ENCODE assay signal across 8 cellular contexts in the genomic region with DNA sequence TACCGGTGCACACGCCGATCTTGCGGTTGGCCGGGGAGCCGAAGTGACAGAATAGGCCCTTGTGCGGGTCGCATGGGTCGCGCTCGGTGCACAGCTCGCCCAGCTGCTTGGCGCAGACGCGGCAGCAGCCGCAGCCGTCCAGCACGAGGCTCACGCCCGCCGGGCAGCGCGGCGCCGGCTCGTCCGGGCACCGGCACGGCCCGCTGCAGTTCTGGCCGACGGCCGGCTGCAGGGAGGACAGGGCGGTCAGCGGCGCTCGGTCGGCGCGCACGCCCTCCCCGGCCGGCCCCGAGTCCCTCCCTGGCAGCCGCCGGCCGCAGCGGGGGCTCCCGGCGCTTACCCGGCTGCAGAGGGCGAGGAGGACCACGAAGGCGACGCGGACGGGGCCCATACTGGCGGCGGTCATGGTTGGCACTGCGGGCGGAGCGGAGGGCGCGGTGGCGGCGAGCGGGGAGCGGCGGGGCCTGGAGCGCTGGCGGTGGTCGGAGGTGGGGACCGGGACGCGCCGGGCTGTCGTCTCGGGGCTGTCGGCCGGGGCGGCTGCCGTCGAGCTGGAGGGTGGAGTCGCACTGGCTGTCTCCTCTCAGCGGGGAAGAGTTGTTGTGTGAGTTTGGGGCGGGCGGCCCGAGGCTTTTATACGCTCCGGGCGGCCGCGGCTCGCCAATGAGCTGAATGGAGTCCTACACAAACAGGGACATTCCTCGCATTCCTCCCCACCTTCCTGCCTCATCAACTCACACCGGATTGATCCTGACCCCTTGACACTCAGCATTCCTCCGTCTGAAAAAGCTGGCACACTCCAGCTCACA. TPM values are rescaled to one million over a fixed set of nuclear protein-coding genes. Genes with fewer than 3 reads are reported as not detected.
DNase-seq lines count a peak whose midpoint lies in the region; ATAC-seq and TF ChIP-seq lines count a peak whose summit lies in the region.

A gene with protein sequence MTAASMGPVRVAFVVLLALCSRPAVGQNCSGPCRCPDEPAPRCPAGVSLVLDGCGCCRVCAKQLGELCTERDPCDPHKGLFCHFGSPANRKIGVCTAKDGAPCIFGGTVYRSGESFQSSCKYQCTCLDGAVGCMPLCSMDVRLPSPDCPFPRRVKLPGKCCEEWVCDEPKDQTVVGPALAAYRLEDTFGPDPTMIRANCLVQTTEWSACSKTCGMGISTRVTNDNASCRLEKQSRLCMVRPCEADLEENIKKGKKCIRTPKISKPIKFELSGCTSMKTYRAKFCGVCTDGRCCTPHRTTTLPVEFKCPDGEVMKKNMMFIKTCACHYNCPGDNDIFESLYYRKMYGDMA (minus strand): TSS at position 606 of the 809 bp plus-strand sequence. CDS start 200 bp downstream, at position 406.

- H3K27me3 Mint-ChIP-seq in endothelial cell (ENCODE audit: unreplicated experiment) = peaks cover 16% of the 10 kb centered on the region

- H3K4me1 Mint-ChIP-seq in endothelial cell (ENCODE audit: unreplicated experiment) = peaks cover 31% of the 10 kb centered on the region

- H3F3A ChIP-seq in GM23248 (ENCODE audit: insufficient read depth) = peaks cover 60% of the 10 kb centered on the region

- no peaks in the 10 kb centered on the region for H3K9me2 ChIP-seq in GM23248 (ENCODE audit: insufficient read depth)

- H3K27ac ChIP-seq in GM23248 (peak within 1 kb of the TSS; percentile 91), lung (ENCODE audit: low read depth in 1 of 2, low read length in 1 of 2) (peak within 1 kb of the TSS; percentile 84 to 87), substantia nigra (ENCODE audit: low read depth, low read length, poor library complexity, severe bottlenecking) (peak within 1 kb of the TSS; percentile 59)

- peaks cover 22% of the 10 kb centered on the region for H3K79me2 ChIP-seq in GM23248 (ENCODE audit: insufficient read depth)

- H3K4me3 ChIP-seq in GM23248 (peak within 1 kb of the TSS; percentile 85), lung (peak within 1 kb of the TSS; percentile 43)

- H3K36me3 ChIP-seq in GM23248 (ENCODE audit: low read depth) (peaks cover 24% of the 10 kb centered on the region), lung (ENCODE audit: control insufficient read depth in 2 of 2, insufficient read depth in 2 of 2, low read length in 2 of 2) (no peaks in the 10 kb centered on the region)

- peak within 1 kb of the TSS; percentile 93 for H3K9ac ChIP-seq in GM23248

- H3K36me3 Mint-ChIP-seq in endothelial cell (ENCODE audit: low read depth, unreplicated experiment) = peaks cover 6% of the 10 kb centered on the region

- peak within 1 kb of the TSS; percentile 90 for H3K4me3 Mint-ChIP-seq in endothelial cell (ENCODE audit: unreplicated experiment)

- ATAC-seq in lung (ENCODE audit: insufficient read depth, low FRiP score) (peak; percentile 81), HG02870 (IDR thresholded peaks at IDR 0.05; ENCODE audit: unreplicated experiment) (no peak), GM18870 (IDR thresholded peaks at IDR 0.05; ENCODE audit: unreplicated experiment) (no peak)

- peak within 1 kb of the TSS; percentile 96 for H3K4me2 ChIP-seq in GM23248 (ENCODE audit: unreplicated experiment)

- TF ChIP-seq CTCF in endothelial cell (IDR thresholded peaks at IDR 0.05; ENCODE audit: unreplicated experiment) (peak; percentile 21), lung (IDR thresholded peaks at IDR 0.05; ENCODE audit: control extremely low read depth, extremely low read depth) (no peak)

- H4K20me1 ChIP-seq in GM23248 (ENCODE audit: insufficient read depth) = no peaks in the 10 kb centered on the region; the same call in 1 of the 2 replicates

- H3K9me3 ChIP-seq in GM23248 (ENCODE audit: low read depth) = no peaks in the 10 kb centered on the region
- H3K9me3 ChIP-seq in lung (ENCODE audit: control insufficient read depth in 2 of 2, insufficient read depth in 1 of 2, low read length in 1 of 2) = peaks cover 0 to 2% of the 10 kb centered on the region in 2 donors

- 0% methylated on average over 46 to 78 of the region's 97 CpGs for WGBS in GM23248 (ENCODE audit: low coverage in 1 of 2, low lambda C conversion rate in 2 of 2, missing lambda C conversion rate in 2 of 2), 2 experiments
- WGBS in lung, 2 donors = 1 to 2% methylated on average over 32 to 97 of the region's 97 CpGs

- DNase-seq in C1 segment of cervical spinal cord (lab: John Stamatoyannopoulos, UW) = peak in 8 of 14 donors; percentile 8 to 75 (median 41)
- DNase-seq in GM23248 = peak; percentile 94
- peak; percentile 77 to 96 for DNase-seq in SW 1271 (lab: John Stamatoyannopoulos, UW)
- DNase-seq in endothelial cell (ENCODE audit: low spot score) = peak; percentile 94
- peak; percentile 90 for DNase-seq in lung (ENCODE audit: low spot score)
- DNase-seq in substantia nigra (lab: John Stamatoyannopoulos, UW) = peak in 38 of 49 donors; percentile 8 to 73 (median 28)

- in situ Hi-C loops in GM23248 (cut with MboI) = loop anchor here (25.0 kb wide), 2 partner anchors 186 to 261 kb away; no protein-coding TSS in a partner anchor

- H2AFZ ChIP-seq in GM23248 = peak within 1 kb of the TSS; percentile 49

- no peaks in the 10 kb centered on the region for H3K9me3 Mint-ChIP-seq in endothelial cell (ENCODE audit: unreplicated experiment)

- no peaks in the 10 kb centered on the region for H3K27me3 ChIP-seq in GM23248 (replicated peaks; ENCODE audit: insufficient read depth)
- no peaks in the 10 kb centered on the region for H3K27me3 ChIP-seq in lung (ENCODE audit: control insufficient read depth, insufficient read depth)

- H3K4me1 ChIP-seq in GM23248 (ENCODE audit: insufficient read depth) (peaks cover 39% of the 10 kb centered on the region), lung (ENCODE audit: control insufficient read depth in 2 of 2, insufficient read depth in 2 of 2, low read length in 2 of 2) (peaks cover 3 to 5% of the 10 kb centered on the region in 2 donors)

- H3K27ac Mint-ChIP-seq in endothelial cell (ENCODE audit: unreplicated experiment) = peak within 1 kb of the TSS; percentile 89

RNA-seq across cellular contexts. Expression of the gene that starts here (rescaled TPM):
- 397 and 410 TPM in 2 replicates for total RNA-seq in GM23248 (2014; rRNA removed; shearing (Covaris generic))
- polyA plus RNA-seq in GM23248 (2016; fragmentation: Nextera tagmentation; extraction: Ambion mirVana) (1,621 and 1,647 TPM in 2 replicates), lung (100 to 1,000 TPM in 1 of 2 donors, 10 to 100 TPM in 1; 33.9 to 154 TPM)
- total RNA-seq in endothelial cell (ENCODE audit: unreplicated experiment) (12.0 TPM), lung (100 to 1,000 TPM in 1 of 2 donors, 10 to 100 TPM in 1; 73.5 to 159 TPM)

Comparison
In these comparisons a context has a peak if more than half of its experiments do, and no peak if none do; other contexts are left out.
1. RNA of the gene that starts here (polyA plus RNA-seq): 1,621 to 1,647 TPM in GM23248; 33.9 to 154 TPM in lung; every median in the first group is over 10 times any median in the second.
2. DNase-seq: peak in every context shown above with its lines; median percentile 94 in GM23248; 94 in endothelial cell; 90 in lung; 86 in SW 1271; 41 in C1 segment of cervical spinal cord; 28 in substantia nigra.
3. Peak in every context shown above with its lines, with median percentiles within 50 percentile points of each other: H3K27ac ChIP-seq.